In the genomic region with DNA sequence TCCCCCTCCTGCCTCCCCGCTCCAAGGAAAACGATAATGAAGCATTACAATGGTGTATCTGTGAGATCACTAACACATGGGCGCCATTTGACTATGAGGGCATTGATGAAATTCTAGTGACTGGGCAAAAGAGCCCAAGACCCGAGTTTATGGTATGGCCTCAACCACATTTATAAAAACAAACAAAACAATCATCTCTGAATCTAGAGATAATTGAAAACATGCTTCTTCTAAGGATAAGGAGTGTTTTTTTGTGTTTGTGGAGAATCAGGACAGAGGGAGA, we compare ENCODE assay signal across 15 cellular contexts.
DNase-seq lines count a peak whose midpoint lies in the region; ATAC-seq and TF ChIP-seq lines count a peak whose summit lies in the region.
"Had no signal": no experiment of that assay in that cellular context is flagged by ENCODE, and none has a peak within 500 bp of the region (broad histone marks: within the 10 kb centered on the region; RNA-seq: fewer than 3 reads in every experiment).

No MANE protein-coding gene starts in this region.

- H3K4me2 ChIP-seq in mammary epithelial cell (ENCODE audit: insufficient read depth, low read depth, low read length): no peak overlapping the region
- H3K4me2 ChIP-seq: BLaER1 treated with 17β-estradiol and CSF1 and Interleukin-3, amounts not matched to agents 10 nM and 100 nM had no signal

- H3K9ac ChIP-seq in mammary epithelial cell (ENCODE audit: insufficient read depth, low read length): no peak overlapping the region
- H3K9ac ChIP-seq: BLaER1 treated with 17β-estradiol and CSF1 and Interleukin-3, amounts not matched to agents 10 nM and 100 nM had no signal

- CTCF ChIA-PET in Calu3 (lab: Charles Lee): no interaction called here
- CTCF ChIA-PET in mammary epithelial cell (lab: Charles Lee; ENCODE audit: low non-redundant PET): no interaction called here

- no peak overlapping the region for H3K4me3 ChIP-seq in body of pancreas
- no peak overlapping the region for H3K4me3 ChIP-seq in mammary epithelial cell (replicated peaks in 1 of 3; ENCODE audit: insufficient read depth in 1 of 3, low read depth in 2 of 3, low read length in 3 of 3)
- H3K4me3 ChIP-seq: BLaER1 treated with 17β-estradiol and CSF1 and Interleukin-3, amounts not matched to agents 10 nM and 100 nM had no signal

- dilution Hi-C loops in mammary epithelial cell (cut with HindIII; ENCODE audit: low sequenced_read_pairs): no loop called here

- ATAC-seq in body of pancreas: no peak
- no peak for ATAC-seq in HG03432 (IDR thresholded peaks at IDR 0.05; ENCODE audit: unreplicated experiment)

- H3K36me3 ChIP-seq in body of pancreas (replicated peaks in 1 of 2; ENCODE audit: insufficient read depth in 1 of 2, low read depth in 2 of 2) (no peaks in the 10 kb centered on the region), mammary epithelial cell (ENCODE audit: insufficient read depth, low read length) (no peaks in the 10 kb centered on the region)
- H3K36me3 ChIP-seq: BLaER1 treated with 17β-estradiol and CSF1 and Interleukin-3, amounts not matched to agents 10 nM and 100 nM had no signal

- BruUV-seq in Calu3 (replicated peaks; lab: Mats Ljungman, UMichigan): no TSS peak
- BruUV-seq in mammary epithelial cell (replicated peaks; lab: Mats Ljungman, UMichigan): no TSS peak

- peaks cover 19% of the 10 kb centered on the region for H3K36me3 Mint-ChIP-seq in Calu3 (ENCODE audit: insufficient read depth, unreplicated experiment)
- H3K36me3 Mint-ChIP-seq: CD4-positive, CD25-positive, alpha-beta regulatory T cell had no signal

- DNase-seq in Calu3: no peak
- DNase-seq in body of pancreas: no peak
- DNase-seq in globus pallidus (ENCODE audit: low spot score): peak; percentile 34
- DNase-seq in superior temporal gyrus (ENCODE audit: extremely low spot score): peak; percentile 56
- DNase-seq in GF-D8 (lab: John Stamatoyannopoulos, UW): no peak
- DNase-seq in mammary epithelial cell: no peak
- DNase-seq: 8988T; AML-193; CD4-positive, CD25-positive, alpha-beta regulatory T cell; DMS79; HCEC 1CT; HFFc6 had no signal

- peaks cover 86% of the 10 kb centered on the region for H3K4me1 Mint-ChIP-seq in Calu3 (ENCODE audit: low read depth, unreplicated experiment)
- H3K4me1 Mint-ChIP-seq: CD4-positive, CD25-positive, alpha-beta regulatory T cell had no signal

- H3K79me2 ChIP-seq in mammary epithelial cell (ENCODE audit: insufficient read depth, low read length): no peaks in the 10 kb centered on the region

- H2AFZ ChIP-seq in mammary epithelial cell (ENCODE audit: low read depth, low read length): no peak overlapping the region

- H3K4me1 ChIP-seq in body of pancreas (peaks cover 34% of the 10 kb centered on the region), mammary epithelial cell (ENCODE audit: insufficient read depth, low read length) (no peaks in the 10 kb centered on the region)

- H3K27ac Mint-ChIP-seq in Calu3 (ENCODE audit: unreplicated experiment): peak overlapping the region; percentile 95
- H3K27ac Mint-ChIP-seq: CD4-positive, CD25-positive, alpha-beta regulatory T cell; HFFc6 had no signal

- H3K4me3 Mint-ChIP-seq in Calu3 (ENCODE audit: low read depth, unreplicated experiment): no peak overlapping the region
- H3K4me3 Mint-ChIP-seq: CD4-positive, CD25-positive, alpha-beta regulatory T cell; HFFc6 had no signal

- TF ChIP-seq CTCF in Calu3 (IDR thresholded peaks at IDR 0.05; ENCODE audit: unreplicated experiment) (no peak), body of pancreas (IDR thresholded peaks at IDR 0.05) (no peak), mammary epithelial cell (conservative IDR thresholded peaks at IDR 0.05 in 1 of 2, IDR thresholded peaks at IDR 0.05 in 1 of 2; ENCODE audit: extremely low read depth in 1 of 2, insufficient read depth in 1 of 2, low read depth in 1 of 2, low read length in 2 of 2) (no peak)

- in situ Hi-C loops in mammary epithelial cell (cut with MboI; ENCODE audit: low sequenced_read_pairs in 2 of 2): no loop called here

- H3K27me3 Mint-ChIP-seq in Calu3 (ENCODE audit: unreplicated experiment): no peaks in the 10 kb centered on the region
- H3K27me3 Mint-ChIP-seq: CD4-positive, CD25-positive, alpha-beta regulatory T cell had no signal

- WGBS in body of pancreas, 2 donors: 74 to 80% methylated on average over 4 of the region's 4 CpGs
- WGBS in mammary epithelial cell (ENCODE audit: low coverage, missing lambda C conversion rate): 70% methylated on average over 4 of the region's 4 CpGs

- TF ChIP-seq POLR2A in body of pancreas (IDR thresholded peaks at IDR 0.05): no peak

- H3K27me3 ChIP-seq in body of pancreas: no peaks in the 10 kb centered on the region
- no peaks in the 10 kb centered on the region for H3K27me3 ChIP-seq in mammary epithelial cell (ENCODE audit: insufficient read depth, low read length)
- H3K27me3 ChIP-seq: BLaER1 treated with 17β-estradiol and CSF1 and Interleukin-3, amounts not matched to agents 10 nM and 100 nM had no signal

- H4K20me1 ChIP-seq in mammary epithelial cell (ENCODE audit: insufficient read depth, low read length): no peaks in the 10 kb centered on the region
- H4K20me1 ChIP-seq: BLaER1 treated with 17β-estradiol and CSF1 and Interleukin-3, amounts not matched to agents 10 nM and 100 nM had no signal

- no peaks in the 10 kb centered on the region for H3K9me3 ChIP-seq in body of pancreas
- H3K9me3 ChIP-seq in mammary epithelial cell (replicated peaks; ENCODE audit: insufficient read depth, low read length): no peaks in the 10 kb centered on the region

- intact Hi-C loops in Calu3 (cut with micrococcal nuclease; ENCODE audit: unreplicated experiment) (no loop called here), body of pancreas (cut with DNase I) (no loop called here), mammary epithelial cell (cut with micrococcal nuclease) (no loop called here)

- H3K27ac ChIP-seq in body of pancreas (peak overlapping the region; percentile 39 to 71 (median 57)), mammary epithelial cell (ENCODE audit: insufficient read depth, low read depth, low read length) (no peak overlapping the region)
- H3K27ac ChIP-seq: BLaER1 treated with 17β-estradiol and CSF1 and Interleukin-3, amounts not matched to agents 10 nM and 100 nM; HL-60 had no signal

- H3K9me3 Mint-ChIP-seq in Calu3 (ENCODE audit: low read depth, unreplicated experiment): no peaks in the 10 kb centered on the region

Comparison
In these comparisons a context has a peak if more than half of its experiments do, and no peak if none do; other contexts are left out.
1. DNase-seq: peak in globus pallidus (single experiment) and superior temporal gyrus (single experiment); none in Calu3 (single experiment), body of pancreas (0 of 4), GF-D8 (single experiment) and mammary epithelial cell (single experiment).